Comparison of ENCODE assay signal across 1 cellular context in genomic region chr7:131327626-131328386, GRCh38.
TF ChIP-seq lines count a peak whose summit lies in the region.

TSS of gene MKLN1 (plus strand) at chr7:131327876. CDS start at chr7:131327900, 24 bp downstream.

TF ChIP-seq in HEK293, 187 proteins besides CTCF, POLR2A, EP300 and RAD21 (continued from another document and continues in another):
- TF ChIP-seq PRDM2 (tag by site-specific recombination; IDR thresholded peaks at IDR 0.05; ENCODE audit: borderline replicate concordance) (no peak; the same call in 1 of the 2 replicates), PBX3 (CRISPR knock-in tag; IDR thresholded peaks at IDR 0.05) (no peak), ZNF324 (tag by site-specific recombination; IDR thresholded peaks at IDR 0.05) (peak; percentile 62; the same call in 1 of the 2 replicates), ZNF692 (tag by site-specific recombination; IDR thresholded peaks at IDR 0.05) (peak; percentile 98), PRDM1 (tag by site-specific recombination; IDR thresholded peaks at IDR 0.05) (no peak), ZNF76 (tag by site-specific recombination; IDR thresholded peaks at IDR 0.05; ENCODE audit: borderline replicate concordance, low read depth) (peak; percentile 53; the same call in 1 of the 2 replicates), ZSCAN23 (tag by site-specific recombination; IDR thresholded peaks at IDR 0.05) (no peak), ZNF23 (tag by site-specific recombination; IDR thresholded peaks at IDR 0.05; ENCODE audit: borderline replicate concordance) (no peak), ZNF518A (tag by site-specific recombination; conservative IDR thresholded peaks at IDR 0.05; ENCODE audit: low read depth) (no peak), MYNN (tag by site-specific recombination; IDR thresholded peaks at IDR 0.05; ENCODE audit: borderline replicate concordance) (no peak), ZNF341 (tag by site-specific recombination; IDR thresholded peaks at IDR 0.05; ENCODE audit: low read depth) (peak; percentile 40; the same call in 1 of the 2 replicates), ZNF48 (tag by site-specific recombination; IDR thresholded peaks at IDR 0.05) (no peak), ZNF311 (tag by site-specific recombination; IDR thresholded peaks at IDR 0.05; ENCODE audit: borderline replicate concordance) (no peak), KLF7 (tag by site-specific recombination; IDR thresholded peaks at IDR 0.05; ENCODE audit: borderline replicate concordance) (peak; percentile 34; the same call in 1 of the 2 replicates), ZNF629 (tag by site-specific recombination; IDR thresholded peaks at IDR 0.05) (peak; percentile 47; the same call in 1 of the 2 replicates), ZNF10 (tag by site-specific recombination; IDR thresholded peaks at IDR 0.05) (peak; percentile 46; the same call in 1 of the 2 replicates), ZNF362 (tag by site-specific recombination; IDR thresholded peaks at IDR 0.05) (no peak), ZNF677 (tag by site-specific recombination; IDR thresholded peaks at IDR 0.05) (no peak), ZNF239 (tag by site-specific recombination; IDR thresholded peaks at IDR 0.05) (no peak; the same call in 1 of the 2 replicates), OSR2 (tag by site-specific recombination; IDR thresholded peaks at IDR 0.05) (no peak), MZF1 (tag by site-specific recombination; IDR thresholded peaks at IDR 0.05; ENCODE audit: borderline replicate concordance) (no peak), ZNF350 (tag by site-specific recombination; IDR thresholded peaks at IDR 0.05) (no peak), ZBTB7A (tag by site-specific recombination; IDR thresholded peaks at IDR 0.05; ENCODE audit: low read depth) (0 out of 2 replicates have a peak, but pooled peaks have one; percentile 25), ZNF596 (tag by site-specific recombination; IDR thresholded peaks at IDR 0.05) (no peak), ZNF37A (tag by site-specific recombination; IDR thresholded peaks at IDR 0.05) (no peak), GLI4 (tag by site-specific recombination; IDR thresholded peaks at IDR 0.05) (peak; percentile 96), ZBTB44 (tag by site-specific recombination; IDR thresholded peaks at IDR 0.05) (no peak), ZNF510 (tag by site-specific recombination; IDR thresholded peaks at IDR 0.05; ENCODE audit: insufficient replicate concordance) (no peak), ZSCAN16 (tag by site-specific recombination; IDR thresholded peaks at IDR 0.05) (0 out of 2 replicates have a peak, but pooled peaks have one; percentile 35), ZNF843 (tag by site-specific recombination; IDR thresholded peaks at IDR 0.05) (peak; percentile 58), ZNF660 (tag by site-specific recombination; IDR thresholded peaks at IDR 0.05) (peak; percentile 51; the same call in 1 of the 2 replicates), ZNF701 (tag by site-specific recombination; IDR thresholded peaks at IDR 0.05) (0 out of 2 replicates have a peak, but pooled peaks have one; percentile 20), ZNF777 (tag by site-specific recombination; IDR thresholded peaks at IDR 0.05; ENCODE audit: borderline replicate concordance) (peak; percentile 94; the same call in 1 of the 2 replicates), ZBTB48 (tag by site-specific recombination; IDR thresholded peaks at IDR 0.05) (peak; percentile 94), ZIC2 (tag by site-specific recombination; IDR thresholded peaks at IDR 0.05) (peak; percentile 57; the same call in 1 of the 2 replicates), ZNF530 (tag by site-specific recombination; IDR thresholded peaks at IDR 0.05; ENCODE audit: low read depth) (no peak), GLIS2 (tag by site-specific recombination; IDR thresholded peaks at IDR 0.05) (peak; percentile 37), ZBTB26 (tag by site-specific recombination; optimal IDR thresholded peaks at IDR 0.05) (peak; percentile 87), SALL2 (tag by site-specific recombination; IDR thresholded peaks at IDR 0.05; ENCODE audit: borderline replicate concordance) (no peak), ZNF19 (tag by site-specific recombination; IDR thresholded peaks at IDR 0.05; ENCODE audit: low read depth) (no peak), ZBTB8A (tag by site-specific recombination; IDR thresholded peaks at IDR 0.05) (peak; percentile 67), ZNF354C (tag by site-specific recombination; IDR thresholded peaks at IDR 0.05; ENCODE audit: borderline replicate concordance, low read depth) (no peak), ZNF830 (tag by site-specific recombination; IDR thresholded peaks at IDR 0.05; ENCODE audit: low read depth) (no peak), ZNF501 (tag by site-specific recombination; IDR thresholded peaks at IDR 0.05) (peak; percentile 98), ZBTB20 (tag by site-specific recombination; IDR thresholded peaks at IDR 0.05) (peak; percentile 98), ZNF473 (tag by site-specific recombination; IDR thresholded peaks at IDR 0.05) (no peak), ZNF707 (tag by site-specific recombination; IDR thresholded peaks at IDR 0.05) (no peak)
